Comparison of ENCODE assay signal across 10 cellular contexts in genomic region chr5:154758501-154758900, GRCh38. TPM values are rescaled to one million over a fixed set of nuclear protein-coding genes. Genes with fewer than 3 reads are reported as not detected.
DNase-seq lines count a peak whose midpoint lies in the region; ATAC-seq and TF ChIP-seq lines count a peak whose summit lies in the region.
"Had no signal": no experiment of that assay in that cellular context is flagged by ENCODE, and none has a peak within 500 bp of the region (broad histone marks: within the 10 kb centered on the region; RNA-seq: fewer than 3 reads in every experiment).

No MANE protein-coding gene starts in this region.

- no peaks in the 10 kb centered on the region for H3K27me3 ChIP-seq in SK-N-SH (ENCODE audit: insufficient read depth)
- no peaks in the 10 kb centered on the region for H3K27me3 ChIP-seq in colonic mucosa

- H2AFZ ChIP-seq in SK-N-SH (ENCODE audit: low read depth): no peak overlapping the region

- no peak for TF ChIP-seq RAD21 in SK-N-SH (IDR thresholded peaks at IDR 0.05; ENCODE audit: low read length)

- DNase-seq in SK-N-SH: no peak
- DNase-seq in activated CD8-positive, alpha-beta T cell treated with anti-CD3 and anti-CD28 coated beads, Interleukin-2, amount 10 ng/mL, durations not matched to agents 7 days and 5 days: no peak
- DNase-seq in hepatic stellate cell (ENCODE audit: low spot score): peak; percentile 24
- no peak for DNase-seq in stimulated activated naive B cell treated with anti-CD40 and anti-IgM and Interleukin-4, amounts not matched to agents 10 μg/mL and 1 μg/mL and 100 μg/mL, for 72 hours
- no peak for DNase-seq in colonic mucosa
- DNase-seq in activated gamma-delta T cell treated with Interleukin-2 at 50 U/mL for 16 hours: no peak
- DNase-seq: head of caudate nucleus, SHP77 had no signal

- peaks cover 17% of the 10 kb centered on the region for H3K36me3 Mint-ChIP-seq in activated CD8-positive, alpha-beta T cell treated with anti-CD3 and anti-CD28 coated beads, Interleukin-2, amount 10 ng/mL, durations not matched to agents 7 days and 5 days (ENCODE audit: low read depth)
- H3K36me3 Mint-ChIP-seq in stimulated activated naive B cell treated with anti-CD40 and anti-IgM and Interleukin-4, amounts not matched to agents 10 μg/mL and 1 μg/mL and 100 μg/mL, for 72 hours: peaks cover 5 to 15% of the 10 kb centered on the region in 2 donors

- no peak overlapping the region for H3K27ac ChIP-seq in SK-N-SH (ENCODE audit: low read depth in 2 of 2, low read length in 1 of 2)
- no peak overlapping the region for H3K27ac ChIP-seq in colonic mucosa

- POLR2A ChIA-PET in SK-N-SH (lab: Yijun Ruan, JAX): no interaction called here
- POLR2A ChIA-PET in activated CD8-positive, alpha-beta T cell treated with anti-CD3 and anti-CD28 coated beads, Interleukin-2, amount 10 ng/mL, durations not matched to agents 7 days and 5 days (lab: Charles Lee): interaction anchor here (1.3 to 1.6 kb wide), 2 partner anchors 99 to 100 kb away, joined by 4 to 6 read pairs; partner anchors contain the start of gene CNOT8

- no peaks in the 10 kb centered on the region for H3K9me3 ChIP-seq in SK-N-SH
- H3K9me3 ChIP-seq in colonic mucosa: no peaks in the 10 kb centered on the region

- H3K9me3 Mint-ChIP-seq in activated CD8-positive, alpha-beta T cell treated with anti-CD3 and anti-CD28 coated beads, Interleukin-2, amount 10 ng/mL, durations not matched to agents 7 days and 5 days (ENCODE audit: insufficient read depth): no peaks in the 10 kb centered on the region
- H3K9me3 Mint-ChIP-seq in stimulated activated naive B cell treated with anti-CD40 and anti-IgM and Interleukin-4, amounts not matched to agents 10 μg/mL and 1 μg/mL and 100 μg/mL, for 72 hours: no peaks in the 10 kb centered on the region

- H3K4me1 ChIP-seq in SK-N-SH (ENCODE audit: control insufficient read depth in 1 of 2, insufficient read depth in 2 of 2, low read depth in 1 of 2, low read length in 1 of 2) (peaks cover 29 to 35% of the 10 kb centered on the region in 2 experiments), colonic mucosa (peaks cover 13% of the 10 kb centered on the region)

- peaks cover 0 to 4% of the 10 kb centered on the region in 2 experiments for H3K36me3 ChIP-seq in SK-N-SH (replicated peaks in 1 of 2; ENCODE audit: control insufficient read depth in 1 of 2, insufficient read depth in 2 of 2, low read length in 1 of 2)
- no peaks in the 10 kb centered on the region for H3K36me3 ChIP-seq in colonic mucosa

- peak overlapping the region; percentile 74 for H3K4me3 Mint-ChIP-seq in activated CD8-positive, alpha-beta T cell treated with anti-CD3 and anti-CD28 coated beads, Interleukin-2, amount 10 ng/mL, durations not matched to agents 7 days and 5 days
- peak overlapping the region; percentile 73 to 75 for H3K4me3 Mint-ChIP-seq in stimulated activated naive B cell treated with anti-CD40 and anti-IgM and Interleukin-4, amounts not matched to agents 10 μg/mL and 1 μg/mL and 100 μg/mL, for 72 hours

- H3K9me2 ChIP-seq in SK-N-SH: no peaks in the 10 kb centered on the region

- H3K79me2 ChIP-seq in SK-N-SH (ENCODE audit: insufficient read depth): peaks cover 80% of the 10 kb centered on the region

- H3K27ac Mint-ChIP-seq in activated CD8-positive, alpha-beta T cell treated with anti-CD3 and anti-CD28 coated beads, Interleukin-2, amount 10 ng/mL, durations not matched to agents 7 days and 5 days: peak overlapping the region; percentile 55
- peak overlapping the region; percentile 84 for H3K27ac Mint-ChIP-seq in stimulated activated naive B cell treated with anti-CD40 and anti-IgM and Interleukin-4, amounts not matched to agents 10 μg/mL and 1 μg/mL and 100 μg/mL, for 72 hours

- no peak for TF ChIP-seq EP300 in SK-N-SH (IDR thresholded peaks at IDR 0.05; ENCODE audit: borderline replicate concordance in 1 of 2, low read depth in 1 of 2, low read length in 1 of 2)

- H3K27me3 Mint-ChIP-seq in activated CD8-positive, alpha-beta T cell treated with anti-CD3 and anti-CD28 coated beads, Interleukin-2, amount 10 ng/mL, durations not matched to agents 7 days and 5 days (ENCODE audit: low read depth): no peaks in the 10 kb centered on the region
- no peaks in the 10 kb centered on the region for H3K27me3 Mint-ChIP-seq in stimulated activated naive B cell treated with anti-CD40 and anti-IgM and Interleukin-4, amounts not matched to agents 10 μg/mL and 1 μg/mL and 100 μg/mL, for 72 hours

- H3K9ac ChIP-seq in SK-N-SH: no peak overlapping the region
- peak overlapping the region in 1 of 2 donors; percentile 22 for H3K9ac ChIP-seq in colonic mucosa (ENCODE audit: low read depth in 2 of 2, low read length in 2 of 2)

- H3F3A ChIP-seq in SK-N-SH (replicated peaks; ENCODE audit: insufficient read depth): no peaks in the 10 kb centered on the region

- CTCF ChIA-PET in SK-N-SH (lab: Yijun Ruan, JAX): interaction anchor here (0.6 to 2.3 kb wide), 7 partner anchors 9 to 108 kb away, joined by 3 to 15 read pairs (median 4); no protein-coding TSS in a partner anchor
- CTCF ChIA-PET in activated CD8-positive, alpha-beta T cell treated with anti-CD3 and anti-CD28 coated beads, Interleukin-2, amount 10 ng/mL, durations not matched to agents 7 days and 5 days (lab: Charles Lee): interaction anchor here (1.1 kb wide), 1 partner anchor 9 kb away, joined by 4 read pairs; no protein-coding TSS in a partner anchor

- ATAC-seq in SK-N-SH treated with all-trans-retinoic acid at 6 μM for 48 hours (no peak), GM18861 (IDR thresholded peaks at IDR 0.05; ENCODE audit: unreplicated experiment) (no peak)
- no peak for ATAC-seq in activated CD8-positive, alpha-beta T cell treated with anti-CD3 and anti-CD28 coated beads, Interleukin-2, amount 10 ng/mL, durations not matched to agents 7 days and 5 days
- no peak for ATAC-seq in stimulated activated naive B cell treated with anti-CD40 and anti-IgM and Interleukin-4, amounts not matched to agents 10 μg/mL and 1 μg/mL and 100 μg/mL, for 72 hours (replicated peaks)

- TF ChIP-seq CTCF in SK-N-SH (IDR thresholded peaks at IDR 0.05): no peak
- no peak for TF ChIP-seq CTCF in colonic mucosa (IDR thresholded peaks at IDR 0.05)

- peak overlapping the region; percentile 48 for H3K4me2 ChIP-seq in SK-N-SH

- H3K4me1 Mint-ChIP-seq in activated CD8-positive, alpha-beta T cell treated with anti-CD3 and anti-CD28 coated beads, Interleukin-2, amount 10 ng/mL, durations not matched to agents 7 days and 5 days (ENCODE audit: low read depth): peaks cover 61% of the 10 kb centered on the region
- peaks cover 40 to 69% of the 10 kb centered on the region in 2 donors for H3K4me1 Mint-ChIP-seq in stimulated activated naive B cell treated with anti-CD40 and anti-IgM and Interleukin-4, amounts not matched to agents 10 μg/mL and 1 μg/mL and 100 μg/mL, for 72 hours

- intact Hi-C loops in colonic mucosa (cut with DNase I): no loop called here

- H4K20me1 ChIP-seq in SK-N-SH (ENCODE audit: insufficient read depth): peaks cover 70% of the 10 kb centered on the region

- 76% methylated on average over 5 of the region's 5 CpGs for WGBS in SK-N-SH (ENCODE audit: low lambda C conversion rate)

- H3K4me3 ChIP-seq in SK-N-SH (ENCODE audit: low read depth in 2 of 2, low read length in 1 of 2) (peak overlapping the region; percentile 32 to 34; a peak in 2 of 4 replicates), colonic mucosa (no peak overlapping the region)

TF ChIP-seq in SK-N-SH, 30 proteins besides CTCF, POLR2A, EP300 and RAD21:
- no peak for TF ChIP-seq FOSL2 (IDR thresholded peaks at IDR 0.05; ENCODE audit: borderline replicate concordance, low read depth)
- TF ChIP-seq MAX (IDR thresholded peaks at IDR 0.05; ENCODE audit: low read depth): no peak
TF ChIP-seq in SK-N-SH: peak in this region for 0.

TF ChIP-seq in SK-N-SH treated with all-trans-retinoic acid at 6 μM for 48 hours, 23 proteins besides CTCF, POLR2A, EP300 and RAD21 (continues in another document):
- TF ChIP-seq CSRNP3 (CRISPR knock-in tag; IDR thresholded peaks at IDR 0.05): no peak
- TF ChIP-seq ZFP3 (CRISPR knock-in tag; IDR thresholded peaks at IDR 0.05): no peak
- TF ChIP-seq ZFP30 (CRISPR knock-in tag; IDR thresholded peaks at IDR 0.05): no peak
- TF ChIP-seq BACH2 (CRISPR knock-in tag; IDR thresholded peaks at IDR 0.05; ENCODE audit: borderline replicate concordance): no peak
- no peak for TF ChIP-seq ZNF8 (CRISPR knock-in tag; IDR thresholded peaks at IDR 0.05)
- no peak for TF ChIP-seq CSDC2 (CRISPR knock-in tag; IDR thresholded peaks at IDR 0.05)
- no peak for TF ChIP-seq SNAI2 (CRISPR knock-in tag; IDR thresholded peaks at IDR 0.05)
- TF ChIP-seq ESRRG (CRISPR knock-in tag; IDR thresholded peaks at IDR 0.05): no peak
- no peak for TF ChIP-seq ZNF70 (CRISPR knock-in tag; IDR thresholded peaks at IDR 0.05)

RNA-seq across cellular contexts. Expression of gene LARP1, which starts 3.3 kb away (rescaled TPM):
- polyA plus RNA-seq in SK-N-SH (2012; rRNA removed): 38.5 and 57.4 TPM in 2 replicates
- 46.5 and 58.5 TPM in 2 replicates for polyA plus RNA-seq in SK-N-SH (2012; cell fraction: cytosol; rRNA removed)
- polyA plus RNA-seq in SK-N-SH (2012; cell fraction: nucleus; rRNA removed): 85.9 and 98.2 TPM in 2 replicates
- 100 to 1,000 TPM; 201 to 208 TPM for total RNA-seq in activated CD8-positive, alpha-beta T cell treated with anti-CD3 and anti-CD28 coated beads, Interleukin-2, amount 10 ng/mL, durations not matched to agents 7 days and 5 days
- total RNA-seq in colonic mucosa: 100 to 1,000 TPM; 116 to 201 TPM
